Comparison of ENCODE assay signal across 31 cellular contexts in genomic region chr20:61420056-61420455, GRCh38.
"Had no signal": no experiment of that assay in that cellular context is flagged by ENCODE, and none has a peak within 500 bp of the region (broad histone marks: within the 10 kb centered on the region; RNA-seq: fewer than 3 reads in every experiment).

No MANE protein-coding gene starts in this region.

- H3K9me3 ChIP-seq: adrenal gland, body of pancreas, colonic mucosa, esophagus squamous epithelium had no signal

- H3K27me3 ChIP-seq: adrenal gland, body of pancreas, cardiac muscle cell, colonic mucosa had no signal

- H3K4me3 ChIP-seq: adrenal gland, body of pancreas, breast epithelium, cardiac muscle cell, colonic mucosa, esophagus squamous epithelium, gastroesophageal sphincter had no signal

- DNase-seq: activated B cell treated with CpG ODN at 0.5 μM for 24 hours; activated CD4-positive, alpha-beta T cell treated with anti-CD3 and anti-CD28 coated beads for 48 hours; activated CD4-positive, alpha-beta T cell treated with anti-CD3 and anti-CD28 coated beads, Interleukin-2, amount 50 U/mL, for 1 hour; activated CD4-positive, alpha-beta T cell treated with anti-CD3 and anti-CD28 coated beads, Interleukin-2, amount 50 U/mL, for 48 hours; activated CD8-positive, alpha-beta memory T cell treated with anti-CD3 and anti-CD28 coated beads for 24 hours; activated CD8-positive, alpha-beta T cell treated with anti-CD3 and anti-CD28 coated beads for 36 hours; activated effector memory CD4-positive, alpha-beta T cell treated with Interleukin-2 at 50 U/mL for 16 hours; activated naive CD4-positive, alpha-beta T cell treated with anti-CD3 and anti-CD28 coated beads for 36 hours; activated naive CD8-positive, alpha-beta T cell treated with anti-CD3 and anti-CD28 coated beads for 36 hours; activated naive CD8-positive, alpha-beta T cell treated with anti-CD3 and anti-CD28 coated beads, Interleukin-2, amount 50 U/mL, for 24 hours; activated T-cell treated with anti-CD3 and anti-CD28 coated beads, Interleukin-2, amount 50 U/mL, for 4 hours; adrenal gland; amygdala; aorta; body of pancreas; central memory CD4-positive, alpha-beta T cell; cerebellar nuclear complex; colonic mucosa; effector CD8-positive, alpha-beta T cell; esophagus squamous epithelium; foreskin melanocyte; T-helper 1 cell; T-helper 17 cell; T1000; WERI-Rb-1 had no signal

- H3K36me3 ChIP-seq: adrenal gland, breast epithelium, cardiac muscle cell, colonic mucosa, esophagus squamous epithelium, gastroesophageal sphincter, WERI-Rb-1 had no signal

- ATAC-seq: activated CD4-positive, CD25-positive, alpha-beta regulatory T cell treated with anti-CD3 and anti-CD28 coated beads, Interleukin-2, amount 50 U/mL, for 24 hours; activated CD8-positive, alpha-beta T cell treated with anti-CD3 and anti-CD28 coated beads for 36 hours; activated naive CD8-positive, alpha-beta T cell treated with anti-CD3 and anti-CD28 coated beads, Interleukin-2, amount 50 U/mL, for 24 hours; activated T-cell treated with anti-CD3 and anti-CD28 coated beads, Interleukin-2, amount 50 U/mL, for 4 hours; activated T-helper 17 cell treated with anti-CD3 and anti-CD28 coated beads, Interleukin-2, amount 50 U/mL, for 72 hours; body of pancreas; gastroesophageal sphincter; T-helper 17 cell had no signal

- H3K27ac ChIP-seq: adrenal gland, body of pancreas, breast epithelium, cardiac muscle cell, colonic mucosa, epithelial cell of prostate, esophagus squamous epithelium, gastroesophageal sphincter, WERI-Rb-1 had no signal

- H3K4me1 ChIP-seq: adrenal gland, body of pancreas, breast epithelium, colonic mucosa, esophagus squamous epithelium, gastroesophageal sphincter had no signal
